3 cellular contexts compared by ENCODE assay signal in the genomic region with DNA sequence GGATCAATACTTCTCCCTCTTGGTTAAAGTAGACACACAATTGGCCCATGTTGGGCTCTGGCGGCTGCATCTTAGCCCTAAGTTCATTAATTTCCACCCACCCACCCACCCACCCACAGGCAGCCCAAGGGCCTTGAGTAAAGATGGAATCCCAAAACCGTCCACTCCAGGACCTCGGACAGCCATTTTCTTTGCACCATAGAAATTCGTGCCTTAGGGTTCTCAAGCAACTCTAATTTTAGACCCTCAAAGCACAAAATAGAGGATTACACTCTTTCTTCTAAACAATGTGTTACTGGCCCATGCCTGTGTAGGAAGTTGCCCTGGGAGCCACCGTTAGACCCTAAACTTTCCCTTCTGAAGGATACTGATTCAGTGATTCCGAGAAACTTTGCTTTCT.
"Had no signal": no experiment of that assay in that cellular context is flagged by ENCODE, and none has a peak within 500 bp of the region (broad histone marks: within the 10 kb centered on the region; RNA-seq: fewer than 3 reads in every experiment).

No MANE protein-coding gene starts in this region.

- DNase-seq: GDM1, GF-D8 had no signal

- H3K4me3 ChIP-seq: GM12878 had no signal

- ATAC-seq: GM12878 had no signal
